Comparison of ENCODE assay signal across 1 cellular context in the genomic region with DNA sequence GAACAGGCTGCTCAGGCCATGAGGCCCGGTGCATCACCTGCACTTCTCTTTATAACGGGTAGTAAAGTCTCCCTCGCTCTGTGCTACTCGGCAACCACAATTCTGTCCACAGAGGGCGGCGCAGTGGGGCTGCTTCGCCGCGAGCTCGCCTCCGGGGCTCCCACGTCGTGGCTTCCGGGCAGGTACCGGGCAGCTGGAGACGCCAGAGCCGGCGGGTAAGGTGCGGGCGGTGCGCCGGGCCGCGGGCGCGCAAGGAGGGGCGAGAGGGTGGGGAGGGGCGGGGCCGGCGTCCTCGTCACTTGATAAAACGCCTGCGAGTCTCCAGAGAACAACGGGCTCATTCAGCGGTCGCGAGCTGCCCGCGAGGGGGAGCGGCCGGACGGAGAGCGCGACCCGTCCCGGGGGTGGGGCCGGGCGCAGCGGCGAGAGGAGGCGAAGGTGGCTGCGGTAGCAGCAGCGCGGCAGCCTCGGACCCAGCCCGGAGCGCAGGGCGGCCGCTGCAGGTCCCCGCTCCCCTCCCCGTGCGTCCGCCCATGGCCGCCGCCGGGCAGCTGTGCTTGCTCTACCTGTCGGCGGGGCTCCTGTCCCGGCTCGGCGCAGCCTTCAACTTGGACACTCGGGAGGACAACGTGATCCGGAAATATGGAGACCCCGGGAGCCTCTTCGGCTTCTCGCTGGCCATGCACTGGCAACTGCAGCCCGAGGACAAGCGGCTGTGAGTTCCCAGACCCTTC.
TF ChIP-seq lines count a peak whose summit lies in the region.

Gene ITGA6, plus strand, starts transcription at position 331 of the 734 bp plus-strand sequence.

TF ChIP-seq in HCT116, 20 proteins besides CTCF, POLR2A, EP300 and RAD21 (continued from another document):
- TF ChIP-seq, protein P1, sequence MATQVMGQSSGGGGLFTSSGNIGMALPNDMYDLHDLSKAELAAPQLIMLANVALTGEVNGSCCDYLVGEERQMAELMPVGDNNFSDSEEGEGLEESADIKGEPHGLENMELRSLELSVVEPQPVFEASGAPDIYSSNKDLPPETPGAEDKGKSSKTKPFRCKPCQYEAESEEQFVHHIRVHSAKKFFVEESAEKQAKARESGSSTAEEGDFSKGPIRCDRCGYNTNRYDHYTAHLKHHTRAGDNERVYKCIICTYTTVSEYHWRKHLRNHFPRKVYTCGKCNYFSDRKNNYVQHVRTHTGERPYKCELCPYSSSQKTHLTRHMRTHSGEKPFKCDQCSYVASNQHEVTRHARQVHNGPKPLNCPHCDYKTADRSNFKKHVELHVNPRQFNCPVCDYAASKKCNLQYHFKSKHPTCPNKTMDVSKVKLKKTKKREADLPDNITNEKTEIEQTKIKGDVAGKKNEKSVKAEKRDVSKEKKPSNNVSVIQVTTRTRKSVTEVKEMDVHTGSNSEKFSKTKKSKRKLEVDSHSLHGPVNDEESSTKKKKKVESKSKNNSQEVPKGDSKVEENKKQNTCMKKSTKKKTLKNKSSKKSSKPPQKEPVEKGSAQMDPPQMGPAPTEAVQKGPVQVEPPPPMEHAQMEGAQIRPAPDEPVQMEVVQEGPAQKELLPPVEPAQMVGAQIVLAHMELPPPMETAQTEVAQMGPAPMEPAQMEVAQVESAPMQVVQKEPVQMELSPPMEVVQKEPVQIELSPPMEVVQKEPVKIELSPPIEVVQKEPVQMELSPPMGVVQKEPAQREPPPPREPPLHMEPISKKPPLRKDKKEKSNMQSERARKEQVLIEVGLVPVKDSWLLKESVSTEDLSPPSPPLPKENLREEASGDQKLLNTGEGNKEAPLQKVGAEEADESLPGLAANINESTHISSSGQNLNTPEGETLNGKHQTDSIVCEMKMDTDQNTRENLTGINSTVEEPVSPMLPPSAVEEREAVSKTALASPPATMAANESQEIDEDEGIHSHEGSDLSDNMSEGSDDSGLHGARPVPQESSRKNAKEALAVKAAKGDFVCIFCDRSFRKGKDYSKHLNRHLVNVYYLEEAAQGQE (IDR thresholded peaks at IDR 0.05; ENCODE audit: low read depth): no peak
- peak; percentile 51; the same call in 1 of the 2 replicates for TF ChIP-seq CBX3 (IDR thresholded peaks at IDR 0.05; ENCODE audit: low read depth)
- no peak for TF ChIP-seq EGR1 (IDR thresholded peaks at IDR 0.05; ENCODE audit: low read depth)
- no peak for TF ChIP-seq CEBPB (IDR thresholded peaks at IDR 0.05; ENCODE audit: low read depth)
- peak; percentile 90 for TF ChIP-seq MAX (IDR thresholded peaks at IDR 0.05)
- TF ChIP-seq SP1 (IDR thresholded peaks at IDR 0.05; ENCODE audit: low read depth): peak; percentile 31; the same call in 1 of the 2 replicates
- peak; percentile 8 for TF ChIP-seq TCF7L2 (IDR thresholded peaks at IDR 0.05; ENCODE audit: borderline replicate concordance, extremely low read depth, insufficient read depth, insufficient read length)
- TF ChIP-seq EZH2phosphoT487 (IDR thresholded peaks at IDR 0.05; ENCODE audit: borderline replicate concordance): no peak
- no peak; the same call in 1 of the 2 replicates for TF ChIP-seq FOSL1 (IDR thresholded peaks at IDR 0.05; ENCODE audit: low read depth)
- no peak for TF ChIP-seq EZH2 (IDR thresholded peaks at IDR 0.05)
- TF ChIP-seq, protein P2, sequence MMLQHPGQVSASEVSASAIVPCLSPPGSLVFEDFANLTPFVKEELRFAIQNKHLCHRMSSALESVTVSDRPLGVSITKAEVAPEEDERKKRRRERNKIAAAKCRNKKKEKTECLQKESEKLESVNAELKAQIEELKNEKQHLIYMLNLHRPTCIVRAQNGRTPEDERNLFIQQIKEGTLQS (IDR thresholded peaks at IDR 0.05): no peak
- TF ChIP-seq ELF1 (IDR thresholded peaks at IDR 0.05; ENCODE audit: borderline replicate concordance, low read depth): no peak
